Comparison of ENCODE assay signal across 1 cellular context in genomic region chr11:118532091-118532490, GRCh38.
TF ChIP-seq lines count a peak whose summit lies in the region.

No MANE protein-coding gene starts in this region.

TF ChIP-seq in IMR-90, 13 proteins besides CTCF, POLR2A, EP300 and RAD21:
- TF ChIP-seq NFE2L2 (IDR thresholded peaks at IDR 0.05; ENCODE audit: low read depth, low read length) (no peak), SMC3 (IDR thresholded peaks at IDR 0.05; ENCODE audit: low read depth, low read length) (no peak), RFX5 (IDR thresholded peaks at IDR 0.05; ENCODE audit: low read depth, low read length) (no peak), MAFK (IDR thresholded peaks at IDR 0.05; ENCODE audit: low read depth, low read length) (no peak), USF2 (IDR thresholded peaks at IDR 0.05; ENCODE audit: low read depth, low read length) (no peak), FOS (IDR thresholded peaks at IDR 0.05; ENCODE audit: low read depth, low read length) (no peak), RCOR1 (IDR thresholded peaks at IDR 0.05; ENCODE audit: insufficient replicate concordance, low read length) (no peak), MXI1 (IDR thresholded peaks at IDR 0.05; ENCODE audit: borderline replicate concordance, low read depth, low read length) (no peak), CEBPB (IDR thresholded peaks at IDR 0.05; ENCODE audit: low read depth, low read length) (no peak), MAZ (IDR thresholded peaks at IDR 0.05; ENCODE audit: borderline replicate concordance, low read depth, low read length) (no peak)
- TF ChIP-seq, protein P1, sequence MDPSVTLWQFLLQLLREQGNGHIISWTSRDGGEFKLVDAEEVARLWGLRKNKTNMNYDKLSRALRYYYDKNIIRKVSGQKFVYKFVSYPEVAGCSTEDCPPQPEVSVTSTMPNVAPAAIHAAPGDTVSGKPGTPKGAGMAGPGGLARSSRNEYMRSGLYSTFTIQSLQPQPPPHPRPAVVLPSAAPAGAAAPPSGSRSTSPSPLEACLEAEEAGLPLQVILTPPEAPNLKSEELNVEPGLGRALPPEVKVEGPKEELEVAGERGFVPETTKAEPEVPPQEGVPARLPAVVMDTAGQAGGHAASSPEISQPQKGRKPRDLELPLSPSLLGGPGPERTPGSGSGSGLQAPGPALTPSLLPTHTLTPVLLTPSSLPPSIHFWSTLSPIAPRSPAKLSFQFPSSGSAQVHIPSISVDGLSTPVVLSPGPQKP (IDR thresholded peaks at IDR 0.05; ENCODE audit: borderline replicate concordance, low read depth, low read length) = no peak
